ENCODE assay signal across 8 cellular contexts in the genomic region with DNA sequence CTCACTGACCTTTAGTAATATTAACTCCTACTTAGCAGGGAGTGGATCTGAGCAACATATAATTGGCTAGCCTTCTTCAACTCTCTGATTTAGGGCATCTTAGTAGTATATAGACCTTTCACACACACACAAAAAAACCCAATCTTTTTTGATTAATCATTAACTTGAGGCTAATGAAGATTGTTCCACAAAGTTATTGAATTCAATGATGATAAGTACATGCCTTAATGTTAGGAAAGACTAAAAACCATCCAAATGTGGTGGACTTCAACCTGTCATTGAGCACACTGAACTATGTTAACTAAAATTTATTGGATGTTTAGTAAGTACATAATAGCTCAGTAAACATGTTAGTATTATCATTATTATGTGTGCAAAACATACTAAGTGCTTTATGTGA.
"Had no signal": no experiment of that assay in that cellular context is flagged by ENCODE, and none has a peak within 500 bp of the region (broad histone marks: within the 10 kb centered on the region; RNA-seq: fewer than 3 reads in every experiment).

No MANE protein-coding gene starts in this region.

- ATAC-seq: K562 had no signal

- H3K27ac ChIP-seq: HL-60, KMS-11 had no signal

- H3K4me3 ChIP-seq: K562 had no signal

- H3K4me2 ChIP-seq: KMS-11 had no signal

- FAIRE-seq: HTR-8/SVneo, K562 had no signal

- DNase-seq: IMR-90, Karpas-422, KBM-7, KG1 had no signal

- H3K9ac ChIP-seq: KMS-11 had no signal
